Comparison of ENCODE assay signal across 8 cellular contexts in genomic region chr5:135332519-135333150, GRCh38.
A peak's percentile ranks its signal among the peaks of the same experiment; 100 is the strongest.
DNase-seq lines count a peak whose midpoint lies in the region; ATAC-seq and TF ChIP-seq lines count a peak whose summit lies in the region.

No MANE protein-coding gene starts in this region.

- H3K27ac Mint-ChIP-seq in stimulated activated memory B cell treated with anti-CD40 and anti-IgM and Interleukin-4, amounts not matched to agents 10 μg/mL and 1 μg/mL and 100 μg/mL, for 72 hours = no peak overlapping the region

- H3K27me3 Mint-ChIP-seq in stimulated activated memory B cell treated with anti-CD40 and anti-IgM and Interleukin-4, amounts not matched to agents 10 μg/mL and 1 μg/mL and 100 μg/mL, for 72 hours = no peaks in the 10 kb centered on the region

- DNase-seq in AG04450 (ENCODE audit: low read depth, low spot score) (peak; percentile 47), GM06990 (ENCODE audit: extremely low read depth, insufficient read length) (no peak), NCI-H2029 (lab: John Stamatoyannopoulos, UW) (peak; percentile 6), astrocyte of the hippocampus (ENCODE audit: low read depth, low spot score) (peak; percentile 80), kidney epithelial cell (ENCODE audit: low read depth) (no peak), NCI-H1048 (lab: John Stamatoyannopoulos, UW) (no peak)

- ATAC-seq in stimulated activated memory B cell treated with anti-CD40 and anti-IgM and Interleukin-4, amounts not matched to agents 10 μg/mL and 1 μg/mL and 100 μg/mL, for 72 hours = no peak
- no peak for ATAC-seq in GM18502 (IDR thresholded peaks at IDR 0.05; ENCODE audit: poor library complexity, unreplicated experiment)

- H3K27me3 ChIP-seq in AG04450 (ENCODE audit: control insufficient read depth, insufficient read depth, low read length) (no peaks in the 10 kb centered on the region), GM06990 (replicated peaks; ENCODE audit: control insufficient read depth, insufficient read depth, low read length) (no peaks in the 10 kb centered on the region), kidney epithelial cell (ENCODE audit: control insufficient read depth, insufficient read depth, low read length) (peaks cover 3% of the 10 kb centered on the region)

- H3K27ac ChIP-seq in AG04450 (ENCODE audit: low read depth, low read length) = no peak overlapping the region

- H3K36me3 ChIP-seq in GM06990 (ENCODE audit: control insufficient read depth, insufficient read depth, low read length) (peaks cover 19% of the 10 kb centered on the region), kidney epithelial cell (ENCODE audit: control insufficient read depth, insufficient read depth, low read length) (no peaks in the 10 kb centered on the region)

- H3K4me3 ChIP-seq in AG04450 (ENCODE audit: low read depth, low read length) = no peak overlapping the region
- H3K4me3 ChIP-seq in GM06990 (replicated peaks; ENCODE audit: low read depth, low read length) = no peak overlapping the region
- no peak overlapping the region for H3K4me3 ChIP-seq in kidney epithelial cell (ENCODE audit: low read depth, low read length)

- TF ChIP-seq CTCF in AG04450 (IDR thresholded peaks at IDR 0.05; ENCODE audit: low read depth, low read length) (peak; percentile 67), GM06990 (IDR thresholded peaks at IDR 0.05; ENCODE audit: insufficient read depth, low read length, poor library complexity, severe bottlenecking) (peak; percentile 51), kidney epithelial cell (IDR thresholded peaks at IDR 0.05; ENCODE audit: insufficient read depth, low read length, poor library complexity, severe bottlenecking) (peak; percentile 57)

- no peak overlapping the region for H3K4me3 Mint-ChIP-seq in stimulated activated memory B cell treated with anti-CD40 and anti-IgM and Interleukin-4, amounts not matched to agents 10 μg/mL and 1 μg/mL and 100 μg/mL, for 72 hours

- H3K9me3 Mint-ChIP-seq in stimulated activated memory B cell treated with anti-CD40 and anti-IgM and Interleukin-4, amounts not matched to agents 10 μg/mL and 1 μg/mL and 100 μg/mL, for 72 hours = no peaks in the 10 kb centered on the region

- H3K4me1 Mint-ChIP-seq in stimulated activated memory B cell treated with anti-CD40 and anti-IgM and Interleukin-4, amounts not matched to agents 10 μg/mL and 1 μg/mL and 100 μg/mL, for 72 hours = peaks cover 10% of the 10 kb centered on the region

- CTCF ChIA-PET in AG04450 (lab: Charles Lee) = interaction anchor here (0.7 to 2.7 kb wide), 12 partner anchors 11 to 359 kb away, joined by 3 to 9 read pairs (median 4); no protein-coding TSS in a partner anchor

- POLR2A ChIA-PET in AG04450 (lab: Yijun Ruan, JAX) = no interaction called here

- H3K9me3 ChIP-seq in AG04450 (ENCODE audit: control insufficient read depth, insufficient read depth, low read length) = no peaks in the 10 kb centered on the region

- peaks cover 42% of the 10 kb centered on the region for H3K36me3 Mint-ChIP-seq in stimulated activated memory B cell treated with anti-CD40 and anti-IgM and Interleukin-4, amounts not matched to agents 10 μg/mL and 1 μg/mL and 100 μg/mL, for 72 hours

Comparison
In these comparisons a context has a peak if more than half of its experiments do, and no peak if none do; other contexts are left out.
1. DNase-seq: peak in AG04450 (single experiment), NCI-H2029 (single experiment) and astrocyte of the hippocampus (single experiment); none in GM06990 (single experiment), kidney epithelial cell (single experiment) and NCI-H1048 (single experiment).
2. Peak in every context shown above with its lines, with median percentiles within 50 percentile points of each other: CTCF ChIP-seq.